8 cellular contexts compared by ENCODE assay signal in the genomic region with DNA sequence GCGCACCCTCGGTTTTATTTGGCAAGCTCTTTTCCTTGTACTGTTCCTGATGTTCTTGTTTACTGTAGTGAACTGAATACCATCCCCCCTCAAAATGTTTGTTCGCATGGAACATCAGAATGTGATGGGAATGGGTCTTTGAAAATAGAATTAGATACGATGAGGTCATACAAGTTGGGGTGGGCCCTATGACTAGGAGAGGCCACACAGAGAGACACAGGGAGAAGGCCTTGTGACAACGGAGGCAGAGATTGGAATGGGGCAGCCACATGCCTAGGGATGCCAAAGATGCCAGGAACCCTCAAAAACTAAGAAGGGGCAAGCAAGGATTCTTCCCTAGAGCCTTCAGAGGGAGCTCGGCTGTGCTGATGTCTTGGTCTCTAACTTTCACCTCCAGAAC.
"Had no signal": no experiment of that assay in that cellular context is flagged by ENCODE, and none has a peak within 500 bp of the region (broad histone marks: within the 10 kb centered on the region; RNA-seq: fewer than 3 reads in every experiment).

No MANE protein-coding gene starts in this region.

- DNase-seq: GDM1, GF-D8 had no signal

- FAIRE-seq: G401.6, GM12878, GM12891, GM12892, GM18507, GM19239 had no signal

- H3K4me3 ChIP-seq: GM12878 had no signal

- ATAC-seq: GM12878 had no signal
